In genomic region chr4:663438-664428, GRCh38 we compare ENCODE assay signal across 7 cellular contexts. TPM values are rescaled to one million over a fixed set of nuclear protein-coding genes. Genes with fewer than 3 reads are reported as not detected.
DNase-seq lines count a peak whose midpoint lies in the region; ATAC-seq and TF ChIP-seq lines count a peak whose summit lies in the region.
"Had no signal": no experiment of that assay in that cellular context is flagged by ENCODE, and none has a peak within 500 bp of the region (broad histone marks: within the 10 kb centered on the region; RNA-seq: fewer than 3 reads in every experiment).

No MANE protein-coding gene starts in this region.

- DNase-seq in BJ (ENCODE audit: low read depth) (no peak), fibroblast of pulmonary artery (ENCODE audit: low read depth) (no peak), 8988T (no peak)
- peak; percentile 42 for DNase-seq in activated CD4-positive, CD25-positive, alpha-beta regulatory T cell treated with anti-CD3 and anti-CD28 coated beads, Interleukin-2, amount 50 U/mL, for 16 hours (ENCODE audit: low read depth, low spot score)
- peak in 2 of 3 donors; percentile 48 to 67 for DNase-seq in stimulated activated CD4-positive, alpha-beta T cell treated with anti-CD3 and anti-CD28 coated beads, Interleukin-12 subunit alpha, Interleukin-12 subunit beta, amount 100 ng/mL, for 48 hours (ENCODE audit: low read depth in 2 of 3, low spot score in 1 of 3)

- no peaks in the 10 kb centered on the region for H3K36me3 ChIP-seq in BJ (ENCODE audit: control insufficient read depth, insufficient read depth, low read length)

- POLR2A ChIA-PET in BJ (lab: Charles Lee) = no interaction called here

- H3K4me3 ChIP-seq in BJ (ENCODE audit: low read depth, low read length) (peak overlapping the region; percentile 23), fibroblast of pulmonary artery (replicated peaks; ENCODE audit: low read depth, low read length) (peak overlapping the region; percentile 37)

- TF ChIP-seq CTCF in BJ (IDR thresholded peaks at IDR 0.05; ENCODE audit: insufficient read depth, low read depth, low read length) (no peak), fibroblast of pulmonary artery (IDR thresholded peaks at IDR 0.05; ENCODE audit: low read length, missing control alignments) (no peak)

- CTCF ChIA-PET in BJ (lab: Yijun Ruan, JAX) = interaction anchor here (3.0 kb wide), 1 partner anchor 10 kb away, joined by 9 read pairs; the partner anchor contains the start of genes ATP5ME and MYL5

- peak; percentile 71 for ATAC-seq in HG02642 (IDR thresholded peaks at IDR 0.05; ENCODE audit: poor library complexity, unreplicated experiment)
- ATAC-seq: HCT116 had no signal

- H3K27me3 ChIP-seq in BJ (ENCODE audit: control insufficient read depth, insufficient read depth, low read length) = no peaks in the 10 kb centered on the region

RNA-seq across cellular contexts. Expression of gene ATP5ME, which starts 10.3 kb away (rescaled TPM):
- polyA plus RNA-seq in BJ (2011; rRNA removed) = 275 and 330 TPM in 2 replicates
- 38.7 and 68.8 TPM in 2 replicates for polyA minus RNA-seq in BJ (2011; rRNA and poly(A)+ RNA removed)

RNA-seq across cellular contexts. Expression of gene MYL5, which starts 10.6 kb away (rescaled TPM):
- 21.6 and 24.4 TPM in 2 replicates for polyA plus RNA-seq in BJ (2011; rRNA removed)
- polyA minus RNA-seq in BJ (2011; rRNA and poly(A)+ RNA removed) = 6.1 and 9.6 TPM in 2 replicates

RNA-seq across cellular contexts. Expression of gene SLC49A3, which starts 25.2 kb away (rescaled TPM):
- 1.6 and 2.8 TPM in 2 replicates for polyA plus RNA-seq in BJ (2011; rRNA removed)
- 2.0 and 2.3 TPM in 2 replicates for polyA minus RNA-seq in BJ (2011; rRNA and poly(A)+ RNA removed)

RNA-seq across cellular contexts. Expression of gene PDE6B, which starts 38.4 kb away (rescaled TPM):
- polyA plus RNA-seq in BJ (2011; rRNA removed) = 0.10 and 0.22 TPM in 2 replicates
- polyA minus RNA-seq in BJ (2011; rRNA and poly(A)+ RNA removed) = 0.52 TPM in 1 of 2 replicates, not detected in the other

RNA-seq across cellular contexts. Expression of gene PCGF3, which starts 41.9 kb away (rescaled TPM):
- 28.3 and 37.6 TPM in 2 replicates for polyA plus RNA-seq in BJ (2011; rRNA removed)
- 47.0 and 63.0 TPM in 2 replicates for polyA minus RNA-seq in BJ (2011; rRNA and poly(A)+ RNA removed)

Comparison
In these comparisons a context has a peak if more than half of its experiments do, and no peak if none do; other contexts are left out.
1. DNase-seq: peak in activated CD4-positive, CD25-positive, alpha-beta regulatory T cell treated with anti-CD3 and anti-CD28 coated beads, Interleukin-2, amount 50 U/mL, for 16 hours (single experiment) and stimulated activated CD4-positive, alpha-beta T cell treated with anti-CD3 and anti-CD28 coated beads, Interleukin-12 subunit alpha, Interleukin-12 subunit beta, amount 100 ng/mL, for 48 hours (2 of 3); none in BJ (single experiment), fibroblast of pulmonary artery (single experiment) and 8988T (single experiment).